In genomic region chr9:70542339-70542931, GRCh38 we compare ENCODE assay signal across 24 cellular contexts.
DNase-seq lines count a peak whose midpoint lies in the region; ATAC-seq and TF ChIP-seq lines count a peak whose summit lies in the region.
"Had no signal": no experiment of that assay in that cellular context is flagged by ENCODE, and none has a peak within 500 bp of the region (broad histone marks: within the 10 kb centered on the region; RNA-seq: fewer than 3 reads in every experiment).

No MANE protein-coding gene starts in this region.

- H3K27ac ChIP-seq in right cardiac atrium (ENCODE audit: low read length) (no peak overlapping the region), heart right ventricle (no peak overlapping the region), osteoblast (ENCODE audit: low read depth, low read length) (peak overlapping the region; percentile 27), coronary artery (no peak overlapping the region)
- H3K27ac ChIP-seq: 22Rv1, A549, BLaER1 had no signal

- no peak overlapping the region for H2AFZ ChIP-seq in osteoblast (ENCODE audit: low read length)

- DNase-seq in right cardiac atrium = peak in 1 of 3 donors; percentile 57
- DNase-seq in heart right ventricle = no peak
- peak; percentile 38 for DNase-seq in astrocyte of the hippocampus (ENCODE audit: low read depth, low spot score)
- DNase-seq in osteoblast (ENCODE audit: insufficient read length, low spot score, missing footprints) = no peak
- no peak for DNase-seq in GM19240 (ENCODE audit: insufficient read length, low spot score)
- DNase-seq in NCI-H1417 treated with DMSO at 0.1 percent for 48 hours (lab: John Stamatoyannopoulos, UW) = no peak
- DNase-seq in coronary artery (ENCODE audit: low spot score) = no peak
- DNase-seq: BE2C; C1 segment of cervical spinal cord; CD4-positive, alpha-beta memory T cell; CD4-positive, CD25-positive, alpha-beta regulatory T cell; CD8-positive, alpha-beta memory T cell; COR-L47; DMS 273 treated with DMSO at 0.1 percent for 48 hours; DMS153; DMS53; DMS79; DND-41; EL; GDM1 had no signal

- no peak for TF ChIP-seq CTCF in heart right ventricle (IDR thresholded peaks at IDR 0.05)
- TF ChIP-seq CTCF in osteoblast (IDR thresholded peaks at IDR 0.05; ENCODE audit: extremely low read depth, low read depth, low read length) = no peak
- no peak for TF ChIP-seq CTCF in coronary artery (IDR thresholded peaks at IDR 0.05)

- H3K79me2 ChIP-seq in osteoblast (ENCODE audit: insufficient read depth, low read length) = no peaks in the 10 kb centered on the region

- no peaks in the 10 kb centered on the region for H3K36me3 ChIP-seq in heart right ventricle
- H3K36me3 ChIP-seq in osteoblast (ENCODE audit: insufficient read depth, low read length) = no peaks in the 10 kb centered on the region
- H3K36me3 ChIP-seq: BE2C, BLaER1 had no signal

- H3K4me3 ChIP-seq in right cardiac atrium (ENCODE audit: low read length) = no peak overlapping the region
- no peak overlapping the region for H3K4me3 ChIP-seq in heart right ventricle
- no peak overlapping the region for H3K4me3 ChIP-seq in osteoblast (ENCODE audit: insufficient read depth, low read length)
- no peak overlapping the region for H3K4me3 ChIP-seq in coronary artery
- H3K4me3 ChIP-seq: A549, BLaER1, GM12878 had no signal

- WGBS in right cardiac atrium = 50% methylated on average over 3 of the region's 3 CpGs
- 66% methylated on average over 3 of the region's 3 CpGs for WGBS in heart right ventricle, 2 donors

- no peaks in the 10 kb centered on the region for H4K20me1 ChIP-seq in osteoblast (ENCODE audit: insufficient read depth, low read length)
- H4K20me1 ChIP-seq: BLaER1 had no signal

- intact Hi-C loops in right cardiac atrium (cut with DNase I) = loop anchor here in 1 of 4 donors (10.0 kb wide), 1 partner anchor 52 kb away; no protein-coding TSS in a partner anchor
- intact Hi-C loops in heart right ventricle (cut with DNase I) = no loop called here

- H3K4me1 ChIP-seq in right cardiac atrium (ENCODE audit: control insufficient read depth, insufficient read depth, low read length) = peaks cover 4% of the 10 kb centered on the region
- H3K4me1 ChIP-seq in heart right ventricle = peaks cover 0 to 7% (median 0%) of the 10 kb centered on the region in 9 donors
- H3K4me1 ChIP-seq in osteoblast (ENCODE audit: insufficient read depth, low read length) = peaks cover 13% of the 10 kb centered on the region
- H3K4me1 ChIP-seq: A549, BE2C, BLaER1 had no signal

- H3K9me3 ChIP-seq in right cardiac atrium (ENCODE audit: control insufficient read depth, low read length) = no peaks in the 10 kb centered on the region
- no peaks in the 10 kb centered on the region for H3K9me3 ChIP-seq in heart right ventricle
- no peaks in the 10 kb centered on the region for H3K9me3 ChIP-seq in osteoblast (ENCODE audit: low read depth, low read length)
- H3K9me3 ChIP-seq: A549, BE2C, BLaER1 had no signal

- no peak overlapping the region for H3K4me2 ChIP-seq in osteoblast (ENCODE audit: insufficient read depth, low read length)
- H3K4me2 ChIP-seq: A549, BLaER1 had no signal

- ATAC-seq in right cardiac atrium (peak; percentile 75 to 87), heart right ventricle (no peak)
- ATAC-seq: A549, GM12878 had no signal

- no peaks in the 10 kb centered on the region for H3K27me3 ChIP-seq in right cardiac atrium (ENCODE audit: control insufficient read depth, insufficient read depth)
- H3K27me3 ChIP-seq in heart right ventricle = no peaks in the 10 kb centered on the region
- H3K27me3 ChIP-seq in osteoblast (ENCODE audit: insufficient read depth, low read length) = no peaks in the 10 kb centered on the region
- H3K27me3 ChIP-seq: BE2C, BLaER1 had no signal

Comparison
In these comparisons a context has a peak if more than half of its experiments do, and no peak if none do; other contexts are left out.
1. ATAC-seq: peak in right cardiac atrium (2 of 2); none in heart right ventricle (0 of 8).